1 cellular context compared by ENCODE assay signal in genomic region chr12:116773276-116773731, GRCh38.
TF ChIP-seq lines count a peak whose summit lies in the region.

No MANE protein-coding gene starts in this region.

TF ChIP-seq in K562, 482 proteins besides CTCF, POLR2A, EP300 and RAD21 (continued from another document):
- TF ChIP-seq PRDM10 (IDR thresholded peaks at IDR 0.05; ENCODE audit: partially characterized antibody) (no peak), UBTF (IDR thresholded peaks at IDR 0.05; ENCODE audit: borderline replicate concordance in 1 of 2, low read depth in 2 of 2, low read length in 2 of 2) (no peak), DDX20 (tag; IDR thresholded peaks at IDR 0.05; ENCODE audit: low read depth) (no peak), TEAD4 (IDR thresholded peaks at IDR 0.05; ENCODE audit: low read length) (no peak), TEAD4 (CRISPR knock-in tag; IDR thresholded peaks at IDR 0.05; ENCODE audit: borderline replicate concordance) (no peak), RBM25 (IDR thresholded peaks at IDR 0.05; ENCODE audit: low read depth, low read length, severe bottlenecking) (no peak), NFIC (IDR thresholded peaks at IDR 0.05) (no peak), ZNF324 (CRISPR knock-in tag; IDR thresholded peaks at IDR 0.05) (no peak), FOXP4 (CRISPR knock-in tag; IDR thresholded peaks at IDR 0.05; ENCODE audit: borderline replicate concordance) (no peak), MTF1 (CRISPR knock-in tag; IDR thresholded peaks at IDR 0.05; ENCODE audit: borderline replicate concordance) (no peak), ZNF695 (CRISPR knock-in tag; IDR thresholded peaks at IDR 0.05) (no peak), PHTF2 (CRISPR knock-in tag; IDR thresholded peaks at IDR 0.05) (no peak), MEF2D (tag; conservative IDR thresholded peaks at IDR 0.05; ENCODE audit: low read depth) (no peak), AFF1 (IDR thresholded peaks at IDR 0.05; ENCODE audit: low read depth in 1 of 2, partially characterized antibody in 2 of 2) (no peak), KDM5B (IDR thresholded peaks at IDR 0.05; ENCODE audit: insufficient replicate concordance, low read depth, low read length) (no peak), FOXO4 (CRISPR knock-in tag; IDR thresholded peaks at IDR 0.05) (no peak), MYNN (IDR thresholded peaks at IDR 0.05) (no peak), MYNN (CRISPR knock-in tag; IDR thresholded peaks at IDR 0.05) (no peak)
